Comparison of ENCODE assay signal across 25 cellular contexts in genomic region chr2:123061534-123061933, GRCh38.
DNase-seq lines count a peak whose midpoint lies in the region; ATAC-seq, FAIRE-seq and TF ChIP-seq lines count a peak whose summit lies in the region.
"Had no signal": no experiment of that assay in that cellular context is flagged by ENCODE, and none has a peak within 500 bp of the region (broad histone marks: within the 10 kb centered on the region; RNA-seq: fewer than 3 reads in every experiment).

No MANE protein-coding gene starts in this region.

- no peak overlapping the region for H3K27ac ChIP-seq in GM23338 (ENCODE audit: low read depth)
- H3K27ac ChIP-seq in neuronal stem cell (replicated peaks; ENCODE audit: low read length): peak overlapping the region; percentile 39
- H3K27ac ChIP-seq: BLaER1, PC-9, SJCRH30 had no signal

- no peak overlapping the region for H3K4ac ChIP-seq in neuronal stem cell (ENCODE audit: low read length)

- no peak overlapping the region for H2BK5ac ChIP-seq in neuronal stem cell (ENCODE audit: low read length)

- no peak overlapping the region for H3K27ac Mint-ChIP-seq in GM23338
- H3K27ac Mint-ChIP-seq: CD4-positive, CD25-positive, alpha-beta regulatory T cell had no signal

- H3K14ac ChIP-seq in neuronal stem cell (ENCODE audit: low read length): no peak overlapping the region

- no peak overlapping the region for H3K4me3 Mint-ChIP-seq in GM23338

- no peaks in the 10 kb centered on the region for H3K79me2 ChIP-seq in GM23338 (replicated peaks; ENCODE audit: insufficient read depth)

- DNase-seq in GM23338 (ENCODE audit: low spot score) (peak; percentile 16), bronchial epithelial cell (ENCODE audit: low read depth) (peak; percentile 12), iPS-NIHi11 (ENCODE audit: low spot score) (peak; percentile 21), neuronal stem cell (ENCODE audit: low spot score) (peak; percentile 69), cerebellum (ENCODE audit: low spot score) (no peak)
- DNase-seq: CD4-positive, CD25-positive, alpha-beta regulatory T cell; DMS153; DND-41; Karpas-422; NCI-H1092; NCI-H1436; NCI-H187; NCI-H446; NCI-H524 treated with DMSO at 0.1 percent for 48 hours; NCI-H82; NK-92 treated with Interleukin-12 subunit alpha and Interleukin-12 subunit beta, amount 100 ng/mL, for 24 hours; PC-9; SJCRH30 had no signal

- H3K18ac ChIP-seq in neuronal stem cell (ENCODE audit: low read length): no peak overlapping the region

- no peaks in the 10 kb centered on the region for H3K27me3 Mint-ChIP-seq in GM23338 (ENCODE audit: insufficient read depth, low read depth, poor library complexity)
- H3K27me3 Mint-ChIP-seq: CD4-positive, CD25-positive, alpha-beta regulatory T cell had no signal

- peak; percentile 73 for ATAC-seq in GM23338
- ATAC-seq in GM21529 (IDR thresholded peaks at IDR 0.05; ENCODE audit: unreplicated experiment): no peak
- no peak for ATAC-seq in HG03432 (IDR thresholded peaks at IDR 0.05; ENCODE audit: unreplicated experiment)
- ATAC-seq: HepG2, Right ventricle myocardium inferior, SK-N-SH treated with all-trans-retinoic acid at 6 μM for 48 hours had no signal

- H4K20me1 ChIP-seq in GM23338 (replicated peaks; ENCODE audit: insufficient read depth): no peaks in the 10 kb centered on the region
- H4K20me1 ChIP-seq: BLaER1 had no signal

- H4K8ac ChIP-seq in neuronal stem cell (ENCODE audit: low read depth, low read length): no peak overlapping the region

- H3K9me3 ChIP-seq in neuronal stem cell (replicated peaks in 1 of 2; ENCODE audit: control insufficient read depth in 2 of 2, insufficient read depth in 1 of 2, low read depth in 1 of 2, low read length in 2 of 2): peaks cover 0 to 16% of the 10 kb centered on the region in 2 donors
- H3K9me3 ChIP-seq: BLaER1, SJCRH30 had no signal

- H3K4me3 ChIP-seq in GM23338 (no peak overlapping the region), bronchial epithelial cell (ENCODE audit: low read depth, low read length) (no peak overlapping the region), neuronal stem cell (ENCODE audit: low read length in 2 of 2) (no peak overlapping the region)
- H3K4me3 ChIP-seq: BLaER1, PC-9, SJCRH30 had no signal

- H3K9ac ChIP-seq in neuronal stem cell (ENCODE audit: low read depth, low read length, poor library complexity): no peak overlapping the region
- H3K9ac ChIP-seq: BLaER1 had no signal

- H2BK12ac ChIP-seq in neuronal stem cell (ENCODE audit: low read length): no peak overlapping the region

- peak overlapping the region; percentile 69 for H2AFZ ChIP-seq in GM23338
- peak overlapping the region; percentile 64 for H2AFZ ChIP-seq in neuronal stem cell (ENCODE audit: low read length)
- H2AFZ ChIP-seq: PC-9 had no signal

- H3F3A ChIP-seq in GM23338 (replicated peaks; ENCODE audit: low read depth): no peaks in the 10 kb centered on the region

- H3K36me3 Mint-ChIP-seq in GM23338 (ENCODE audit: low read depth): no peaks in the 10 kb centered on the region
- H3K36me3 Mint-ChIP-seq: CD4-positive, CD25-positive, alpha-beta regulatory T cell had no signal

- H3K27me3 ChIP-seq in GM23338 (ENCODE audit: insufficient read depth) (no peaks in the 10 kb centered on the region), bronchial epithelial cell (ENCODE audit: control insufficient read depth, insufficient read depth, low read length) (no peaks in the 10 kb centered on the region), neuronal stem cell (ENCODE audit: control insufficient read depth in 3 of 3, insufficient read depth in 3 of 3, low read depth in 1 of 3, low read length in 3 of 3) (no peaks in the 10 kb centered on the region)
- H3K27me3 ChIP-seq: BLaER1, SJCRH30 had no signal

- H3K9me3 Mint-ChIP-seq in GM23338: no peaks in the 10 kb centered on the region

- no peaks in the 10 kb centered on the region for H3K4me1 ChIP-seq in GM23338 (ENCODE audit: insufficient read depth)
- peaks cover 4 to 15% of the 10 kb centered on the region in 2 donors for H3K4me1 ChIP-seq in neuronal stem cell (ENCODE audit: control insufficient read depth in 2 of 2, insufficient read depth in 1 of 2, low read depth in 1 of 2, low read length in 2 of 2)
- H3K4me1 ChIP-seq: BLaER1, SJCRH30 had no signal

- TF ChIP-seq CTCF in GM23338 (conservative IDR thresholded peaks at IDR 0.05; ENCODE audit: low read depth in 2 of 2) (no peak), bronchial epithelial cell (IDR thresholded peaks at IDR 0.05; ENCODE audit: insufficient read depth, low read length, severe bottlenecking) (no peak)

- H4K91ac ChIP-seq in neuronal stem cell (ENCODE audit: low read depth, low read length, poor library complexity): no peak overlapping the region

- no peak overlapping the region for H3K23ac ChIP-seq in neuronal stem cell (ENCODE audit: low read depth, low read length, poor library complexity)

- H2BK15ac ChIP-seq in neuronal stem cell (ENCODE audit: low read length): no peak overlapping the region

- no peaks in the 10 kb centered on the region for H3K9me2 ChIP-seq in GM23338 (ENCODE audit: insufficient read depth)

- WGBS in neuronal stem cell (ENCODE audit: extremely low coverage in 2 of 2, insufficient read length in 2 of 2, insufficient replicate concordance in 1 of 2), 2 donors: no CpG with 5 or more reads among the region's 2 CpGs

- no peak overlapping the region for H2BK120ac ChIP-seq in neuronal stem cell (ENCODE audit: low read depth, low read length)

- peaks cover 5% of the 10 kb centered on the region for H3K4me1 Mint-ChIP-seq in GM23338
- H3K4me1 Mint-ChIP-seq: CD4-positive, CD25-positive, alpha-beta regulatory T cell had no signal

- no peak for FAIRE-seq in bronchial epithelial cell (lab: Jason Lieb, UNC)
- FAIRE-seq: GM18507, HepG2 had no signal

- no peaks in the 10 kb centered on the region for H3K36me3 ChIP-seq in GM23338 (ENCODE audit: insufficient read depth)
- H3K36me3 ChIP-seq in bronchial epithelial cell (ENCODE audit: control insufficient read depth, insufficient read depth, low read length): no peaks in the 10 kb centered on the region
- H3K36me3 ChIP-seq in neuronal stem cell (replicated peaks in 1 of 2; ENCODE audit: control insufficient read depth in 2 of 2, insufficient read depth in 2 of 2, low read length in 2 of 2): no peaks in the 10 kb centered on the region
- H3K36me3 ChIP-seq: BLaER1, SJCRH30 had no signal

- no peak overlapping the region for H3K4me2 ChIP-seq in GM23338
- H3K4me2 ChIP-seq in neuronal stem cell (ENCODE audit: insufficient read depth, low read length, poor library complexity, severe bottlenecking): no peak overlapping the region
- H3K4me2 ChIP-seq: BLaER1, PC-9 had no signal

- no peak overlapping the region for H2AK5ac ChIP-seq in neuronal stem cell (ENCODE audit: low read depth, low read length)

- no peaks in the 10 kb centered on the region for H3K79me1 ChIP-seq in neuronal stem cell (ENCODE audit: low read depth, low read length)

TF ChIP-seq in GM23338, 12 proteins besides CTCF, POLR2A, EP300 and RAD21:
- no peak for TF ChIP-seq EZH2phosphoT487 (IDR thresholded peaks at IDR 0.05; ENCODE audit: unreplicated experiment)
- no peak for TF ChIP-seq NANOG (IDR thresholded peaks at IDR 0.05; ENCODE audit: borderline replicate concordance)
- no peak for TF ChIP-seq STAT1 (IDR thresholded peaks at IDR 0.05; ENCODE audit: unreplicated experiment)
- no peak for TF ChIP-seq EZH2 (IDR thresholded peaks at IDR 0.05; ENCODE audit: low read depth, unreplicated experiment)
- TF ChIP-seq, protein P1, sequence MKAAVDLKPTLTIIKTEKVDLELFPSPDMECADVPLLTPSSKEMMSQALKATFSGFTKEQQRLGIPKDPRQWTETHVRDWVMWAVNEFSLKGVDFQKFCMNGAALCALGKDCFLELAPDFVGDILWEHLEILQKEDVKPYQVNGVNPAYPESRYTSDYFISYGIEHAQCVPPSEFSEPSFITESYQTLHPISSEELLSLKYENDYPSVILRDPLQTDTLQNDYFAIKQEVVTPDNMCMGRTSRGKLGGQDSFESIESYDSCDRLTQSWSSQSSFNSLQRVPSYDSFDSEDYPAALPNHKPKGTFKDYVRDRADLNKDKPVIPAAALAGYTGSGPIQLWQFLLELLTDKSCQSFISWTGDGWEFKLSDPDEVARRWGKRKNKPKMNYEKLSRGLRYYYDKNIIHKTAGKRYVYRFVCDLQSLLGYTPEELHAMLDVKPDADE (IDR thresholded peaks at IDR 0.05): no peak
